ENCODE assay signal across 21 cellular contexts in genomic region chr9:116471943-116472506, GRCh38.
DNase-seq lines count a peak whose midpoint lies in the region; ATAC-seq, FAIRE-seq and TF ChIP-seq lines count a peak whose summit lies in the region.
"Had no signal": no experiment of that assay in that cellular context is flagged by ENCODE, and none has a peak within 500 bp of the region (broad histone marks: within the 10 kb centered on the region; RNA-seq: fewer than 3 reads in every experiment).

No MANE protein-coding gene starts in this region.

- no peaks in the 10 kb centered on the region for H4K20me1 ChIP-seq in HepG2 (ENCODE audit: insufficient read depth, low read length)
- H4K20me1 ChIP-seq: BLaER1 had no signal

- TF ChIP-seq POLR2A in HepG2 (IDR thresholded peaks at IDR 0.05; ENCODE audit: insufficient read depth in 1 of 2, low read depth in 2 of 2, low read length in 2 of 2) (no peak), right lobe of liver (IDR thresholded peaks at IDR 0.05) (no peak), esophagus muscularis mucosa (IDR thresholded peaks at IDR 0.05; ENCODE audit: low read depth) (no peak)

- peak overlapping the region; percentile 97 for H3K27ac Mint-ChIP-seq in osteocyte (ENCODE audit: unreplicated experiment)
- H3K27ac Mint-ChIP-seq: activated naive CD4-positive, alpha-beta T cell treated with anti-CD3 and anti-CD28 coated beads, Interleukin-2, amount 10 ng/mL, durations not matched to agents 7 days and 5 days had no signal

- H3K27ac ChIP-seq in HepG2 (ENCODE audit: extremely low read length, insufficient read depth, low read length), result no peak overlapping the region
- H3K27ac ChIP-seq in right lobe of liver, result no peak overlapping the region
- H3K27ac ChIP-seq in esophagus muscularis mucosa (replicated peaks in 1 of 4), result peak overlapping the region in 2 of 4 donors; percentile 14 to 63
- H3K27ac ChIP-seq: BLaER1 had no signal

- H3K9ac ChIP-seq in HepG2 (ENCODE audit: insufficient read depth, low read depth, low read length), result no peak overlapping the region
- H3K9ac ChIP-seq: BLaER1 had no signal

- CTCF ChIA-PET in HepG2 (lab: Yijun Ruan, JAX; ENCODE audit: low intra/inter-chr PET ratio, low total read pairs), result no interaction called here

- H2AFZ ChIP-seq in HepG2 (ENCODE audit: low read length), result no peak overlapping the region

- no peak overlapping the region for H3K4me2 ChIP-seq in HepG2 (ENCODE audit: low read depth, low read length)
- H3K4me2 ChIP-seq: BLaER1 had no signal

- TF ChIP-seq CTCF in HepG2 (CRISPR knock-in tag; IDR thresholded peaks at IDR 0.05) (no peak), right lobe of liver (IDR thresholded peaks at IDR 0.05) (no peak), esophagus muscularis mucosa (IDR thresholded peaks at IDR 0.05) (no peak), osteocyte (IDR thresholded peaks at IDR 0.05) (no peak)

- H3K9me3 Mint-ChIP-seq in osteocyte (ENCODE audit: unreplicated experiment), result no peaks in the 10 kb centered on the region
- H3K9me3 Mint-ChIP-seq: activated naive CD4-positive, alpha-beta T cell treated with anti-CD3 and anti-CD28 coated beads, Interleukin-2, amount 10 ng/mL, durations not matched to agents 7 days and 5 days; activated T-cell treated with anti-CD3 and anti-CD28 coated beads, Interleukin-2, amount 50 U/mL, for 4 hours had no signal

- H3K4me3 ChIP-seq in HepG2 (replicated peaks in 1 of 3; ENCODE audit: insufficient read depth in 1 of 3, low read depth in 2 of 3, low read length in 3 of 3), result no peak overlapping the region
- no peak overlapping the region for H3K4me3 ChIP-seq in right lobe of liver
- no peak overlapping the region for H3K4me3 ChIP-seq in esophagus muscularis mucosa
- H3K4me3 ChIP-seq: BLaER1, HAP-1, uterus had no signal

- intact Hi-C loops in HepG2 (cut with micrococcal nuclease; ENCODE audit: unreplicated experiment) (no loop called here), right lobe of liver (cut with DNase I) (no loop called here), esophagus muscularis mucosa (cut with DNase I) (no loop called here)

- DNase-seq in HepG2 (ENCODE audit: low spot score) (no peak), right lobe of liver (no peak), esophagus muscularis mucosa (ENCODE audit: extremely low spot score) (peak; percentile 60), osteocyte (ENCODE audit: extremely low spot score, unreplicated experiment) (no peak), NCI-H1092 (lab: John Stamatoyannopoulos, UW) (no peak)
- DNase-seq in central memory CD4-positive, alpha-beta T cell, result no peak
- DNase-seq: activated CD8-positive, alpha-beta memory T cell treated with anti-CD3 and anti-CD28 coated beads for 24 hours; activated naive CD4-positive, alpha-beta T cell treated with anti-CD3 and anti-CD28 coated beads, Interleukin-2, amount 10 ng/mL, durations not matched to agents 7 days and 5 days; activated T-cell treated with anti-CD3 and anti-CD28 coated beads, Interleukin-2, amount 50 U/mL, for 4 hours; glutamatergic neuron; NCI-H1105; NCI-H2081 treated with DMSO at 0.1 percent for 48 hours; NCI-H510A; stimulated activated CD4-positive, alpha-beta T cell treated with anti-CD3 and anti-CD28 coated beads, Interleukin-2, amount 100 ng/mL, for 48 hours; stimulated activated naive CD8-positive, alpha-beta T cell treated with anti-CD3 and anti-CD28 coated beads, Interleukin-15, Interleukin-2, amounts not matched to agents 100 U/mL and 50 U/mL, for 24 hours; T-helper 9 cell had no signal

- ATAC-seq in HepG2, result no peak
- no peak for ATAC-seq in right lobe of liver
- ATAC-seq in HG03439 (IDR thresholded peaks at IDR 0.05; ENCODE audit: unreplicated experiment), result no peak
- no peak for ATAC-seq in HG02623 (IDR thresholded peaks at IDR 0.05; ENCODE audit: unreplicated experiment)
- ATAC-seq: activated T-cell treated with anti-CD3 and anti-CD28 coated beads, Interleukin-2, amount 50 U/mL, for 4 hours; stimulated activated naive CD8-positive, alpha-beta T cell treated with anti-CD3 and anti-CD28 coated beads, Interleukin-15, Interleukin-2, amounts not matched to agents 100 U/mL and 50 U/mL, for 24 hours had no signal

- peaks cover 57% of the 10 kb centered on the region for H3K4me1 Mint-ChIP-seq in osteocyte (ENCODE audit: unreplicated experiment)

- no peak for TF ChIP-seq RAD21 in HepG2 (CRISPR knock-in tag; IDR thresholded peaks at IDR 0.05)

- H3K27me3 ChIP-seq in HepG2 (ENCODE audit: control insufficient read depth in 1 of 2, insufficient read depth in 2 of 2, low read length in 2 of 2), result no peaks in the 10 kb centered on the region
- H3K27me3 ChIP-seq in right lobe of liver, result no peaks in the 10 kb centered on the region
- no peaks in the 10 kb centered on the region for H3K27me3 ChIP-seq in esophagus muscularis mucosa
- H3K27me3 ChIP-seq: BLaER1, uterus had no signal

- no peaks in the 10 kb centered on the region for H3K36me3 Mint-ChIP-seq in osteocyte (ENCODE audit: unreplicated experiment)
- H3K36me3 Mint-ChIP-seq: activated naive CD4-positive, alpha-beta T cell treated with anti-CD3 and anti-CD28 coated beads, Interleukin-2, amount 10 ng/mL, durations not matched to agents 7 days and 5 days had no signal

- H3K4me3 Mint-ChIP-seq in osteocyte (ENCODE audit: unreplicated experiment), result no peak overlapping the region
- H3K4me3 Mint-ChIP-seq: activated naive CD4-positive, alpha-beta T cell treated with anti-CD3 and anti-CD28 coated beads, Interleukin-2, amount 10 ng/mL, durations not matched to agents 7 days and 5 days; activated T-cell treated with anti-CD3 and anti-CD28 coated beads, Interleukin-2, amount 50 U/mL, for 4 hours had no signal

- no peaks in the 10 kb centered on the region for H3K27me3 Mint-ChIP-seq in osteocyte (ENCODE audit: unreplicated experiment)
- H3K27me3 Mint-ChIP-seq: activated naive CD4-positive, alpha-beta T cell treated with anti-CD3 and anti-CD28 coated beads, Interleukin-2, amount 10 ng/mL, durations not matched to agents 7 days and 5 days had no signal

- FAIRE-seq in HepG2 (lab: Jason Lieb, UNC), result no peak

- H3K36me3 ChIP-seq in HepG2 (replicated peaks in 1 of 2; ENCODE audit: control insufficient read depth in 1 of 2, insufficient read depth in 2 of 2, low read length in 2 of 2) (no peaks in the 10 kb centered on the region), right lobe of liver (no peaks in the 10 kb centered on the region), esophagus muscularis mucosa (no peaks in the 10 kb centered on the region)
- H3K36me3 ChIP-seq: BLaER1, HAP-1, uterus had no signal

- WGBS in HepG2 (ENCODE audit: low lambda C conversion rate), result 96% methylated on average over 7 of the region's 7 CpGs
- 88% methylated on average over 7 of the region's 7 CpGs for WGBS in right lobe of liver (ENCODE audit: insufficient coverage, low coverage, low lambda C conversion rate, missing lambda C conversion rate)
- WGBS in esophagus muscularis mucosa, result 88% methylated on average over 7 of the region's 7 CpGs

- H3K79me2 ChIP-seq in HepG2 (ENCODE audit: insufficient read depth, low read length), result no peaks in the 10 kb centered on the region

- TF ChIP-seq EP300 in HepG2 (IDR thresholded peaks at IDR 0.05; ENCODE audit: low read depth in 2 of 2, low read length in 2 of 2) (no peak), HepG2 (CRISPR knock-in tag; IDR thresholded peaks at IDR 0.05; ENCODE audit: borderline replicate concordance) (no peak), esophagus muscularis mucosa (IDR thresholded peaks at IDR 0.05) (no peak)

- in situ Hi-C loops in HepG2 (cut with HindIII; ENCODE audit: extremely low pct_ligation_motif_present, low pct_unique_long_range_greater_than_20kb), result no loop called here

- BruUV-seq in HepG2 (replicated peaks; lab: Mats Ljungman, UMichigan), result no TSS peak

- POLR2A ChIA-PET in HepG2 (lab: Yijun Ruan, JAX), result no interaction called here

- H3K4me1 ChIP-seq in HepG2 (ENCODE audit: insufficient read depth, low read length), result no peaks in the 10 kb centered on the region
- H3K4me1 ChIP-seq in right lobe of liver, result peaks cover 0 to 11% (median 0%) of the 10 kb centered on the region in 4 donors
- H3K4me1 ChIP-seq in esophagus muscularis mucosa, result peaks cover 7 to 18% (median 12%) of the 10 kb centered on the region in 4 donors
- H3K4me1 ChIP-seq: uterus had no signal

- H3K9me3 ChIP-seq in HepG2 (ENCODE audit: low read length) (no peaks in the 10 kb centered on the region), right lobe of liver (no peaks in the 10 kb centered on the region), esophagus muscularis mucosa (no peaks in the 10 kb centered on the region)
- H3K9me3 ChIP-seq: BLaER1, HAP-1, uterus had no signal

TF ChIP-seq in HepG2, 621 proteins besides CTCF, POLR2A, EP300 and RAD21:
- TF ChIP-seq U2AF2 (IDR thresholded peaks at IDR 0.05; ENCODE audit: low read depth, low read length) (no peak), CEBPB (IDR thresholded peaks at IDR 0.05; ENCODE audit: borderline replicate concordance, low read depth, low read length) (0 out of 2 replicates have a peak, but pooled peaks have one; percentile 7)
